ENCODE assay signal across 1 cellular context in genomic region chr7:134502463-134502862, GRCh38.
TF ChIP-seq lines count a peak whose summit lies in the region.

No MANE protein-coding gene starts in this region.

TF ChIP-seq in HepG2, 621 proteins besides CTCF, POLR2A, EP300 and RAD21:
- TF ChIP-seq ZBED4 (CRISPR knock-in tag; IDR thresholded peaks at IDR 0.05; ENCODE audit: borderline replicate concordance) (no peak), TAF1 (CRISPR knock-in tag; IDR thresholded peaks at IDR 0.05) (no peak), ZNF496 (CRISPR knock-in tag; IDR thresholded peaks at IDR 0.05; ENCODE audit: insufficient replicate concordance) (no peak), ZNF383 (CRISPR knock-in tag; IDR thresholded peaks at IDR 0.05; ENCODE audit: borderline replicate concordance) (no peak), PRDM15 (CRISPR knock-in tag; IDR thresholded peaks at IDR 0.05) (no peak), PHF8 (CRISPR knock-in tag; IDR thresholded peaks at IDR 0.05) (no peak), ZBTB38 (CRISPR knock-in tag; IDR thresholded peaks at IDR 0.05) (no peak), TCF7 (IDR thresholded peaks at IDR 0.05; ENCODE audit: low read depth) (no peak), ZNF34 (CRISPR knock-in tag; IDR thresholded peaks at IDR 0.05; ENCODE audit: borderline replicate concordance) (no peak), ZNF3 (CRISPR knock-in tag; IDR thresholded peaks at IDR 0.05) (no peak), ZFP36 (IDR thresholded peaks at IDR 0.05; ENCODE audit: borderline replicate concordance, low read depth, low read length, partially characterized antibody) (no peak), ONECUT2 (CRISPR knock-in tag; IDR thresholded peaks at IDR 0.05) (no peak), PAXIP1 (CRISPR knock-in tag; conservative IDR thresholded peaks at IDR 0.05) (no peak), MYC (CRISPR knock-in tag; IDR thresholded peaks at IDR 0.05; ENCODE audit: borderline replicate concordance) (no peak), ZNF552 (CRISPR knock-in tag; IDR thresholded peaks at IDR 0.05; ENCODE audit: borderline replicate concordance) (no peak), SRSF4 (IDR thresholded peaks at IDR 0.05; ENCODE audit: low read depth, low read length, poor library complexity, severe bottlenecking) (no peak), LCORL (IDR thresholded peaks at IDR 0.05) (no peak), LCORL (CRISPR knock-in tag; IDR thresholded peaks at IDR 0.05) (no peak)
TF ChIP-seq in HepG2: peak in this region for 0.
